Comparison of ENCODE assay signal across 8 cellular contexts in genomic region chr12:989751-990278, GRCh38. TPM values are rescaled to one million over a fixed set of nuclear protein-coding genes. Genes with fewer than 3 reads are reported as not detected.
A peak's percentile ranks its signal among the peaks of the same experiment; 100 is the strongest.
DNase-seq lines count a peak whose midpoint lies in the region; FAIRE-seq and TF ChIP-seq lines count a peak whose summit lies in the region.

No MANE protein-coding gene starts in this region.

- H3K9ac ChIP-seq in OCI-LY1 (ENCODE audit: low read length), result peak overlapping the region; percentile 82
- peak overlapping the region; percentile 84 to 94 for H3K9ac ChIP-seq in kidney (ENCODE audit: low read length in 2 of 2)
- H3K9ac ChIP-seq in stomach smooth muscle (ENCODE audit: low read length in 2 of 2), result peak overlapping the region; percentile 95 to 97

- H3K9me3 ChIP-seq in BE2C (no peaks in the 10 kb centered on the region), HEK293 (ENCODE audit: control insufficient read depth, insufficient read depth, low read depth, low read length) (no peaks in the 10 kb centered on the region), OCI-LY1 (ENCODE audit: low read length) (no peaks in the 10 kb centered on the region), kidney (ENCODE audit: control insufficient read depth in 1 of 2, low read length in 2 of 2) (no peaks in the 10 kb centered on the region), stomach smooth muscle (ENCODE audit: control insufficient read depth in 2 of 2, low read length in 2 of 2) (no peaks in the 10 kb centered on the region)

- POLR2A ChIA-PET in HEK293 (lab: Yijun Ruan, JAX), result interaction anchor here (0.5 to 2.4 kb wide), 4 partner anchors 40 to 444 kb away, joined by 3 to 19 read pairs (median 3); partner anchors contain the start of genes RAD52 and WNK1

- H3K36me3 ChIP-seq in BE2C (no peaks in the 10 kb centered on the region), HEK293 (ENCODE audit: control insufficient read depth in 2 of 2, insufficient read depth in 1 of 2, low read length in 2 of 2) (peaks cover 0 to 3% of the 10 kb centered on the region in 2 experiments; a peak in 1 of 3 replicates), OCI-LY1 (ENCODE audit: insufficient read depth, low read length) (no peaks in the 10 kb centered on the region; the same call in 1 of the 2 replicates), kidney (ENCODE audit: control insufficient read depth in 1 of 2, insufficient read depth in 2 of 2, low read length in 2 of 2) (no peaks in the 10 kb centered on the region), stomach smooth muscle (ENCODE audit: control insufficient read depth in 2 of 2, insufficient read depth in 2 of 2, low read length in 2 of 2) (no peaks in the 10 kb centered on the region)

- intact Hi-C loops in kidney (cut with DNase I), result no loop called here

- 0 out of 2 replicates have a peak, but pooled peaks cover 5% of the 10 kb centered on the region for H3K79me2 ChIP-seq in OCI-LY1 (ENCODE audit: insufficient read depth, low read length)

- H3K4me1 ChIP-seq in BE2C (peaks cover 17% of the 10 kb centered on the region), HEK293 (ENCODE audit: control insufficient read depth, insufficient read depth, low read length) (peaks cover 16% of the 10 kb centered on the region; the same call in 1 of the 2 replicates), OCI-LY1 (ENCODE audit: insufficient read depth, low read length, severe bottlenecking) (peaks cover 32% of the 10 kb centered on the region), kidney (ENCODE audit: control insufficient read depth in 1 of 2, insufficient read depth in 1 of 2, low read depth in 1 of 2, low read length in 2 of 2) (peaks cover 10 to 11% of the 10 kb centered on the region in 2 donors), stomach smooth muscle (ENCODE audit: control insufficient read depth, insufficient read depth, low read length) (peaks cover 18% of the 10 kb centered on the region)

- H3K4me2 ChIP-seq in OCI-LY1 (ENCODE audit: low read length), result peak overlapping the region; percentile 91

- no peak for FAIRE-seq in kidney (lab: Jason Lieb, UNC)

- H3K27ac ChIP-seq in HEK293 (ENCODE audit: extremely low read depth, low read depth, low read length), result peak overlapping the region; percentile 96; the same call in 1 of the 2 replicates
- no peak overlapping the region for H3K27ac ChIP-seq in OCI-LY1 (ENCODE audit: low read depth, low read length, poor library complexity, severe bottlenecking)
- peak overlapping the region; percentile 96 for H3K27ac ChIP-seq in caudate nucleus (ENCODE audit: low read depth, low read length)
- peak overlapping the region; percentile 97 to 98 for H3K27ac ChIP-seq in kidney (ENCODE audit: low read depth in 2 of 2, low read length in 2 of 2)
- H3K27ac ChIP-seq in stomach smooth muscle (ENCODE audit: low read length), result peak overlapping the region; percentile 98

- H4K20me1 ChIP-seq in OCI-LY1 (ENCODE audit: insufficient read depth, low read length), result no peaks in the 10 kb centered on the region

- TF ChIP-seq CTCF in BE2C (IDR thresholded peaks at IDR 0.05; ENCODE audit: low read depth, low read length), result peak; percentile 32
- TF ChIP-seq CTCF in HEK293 (tag by site-specific recombination; IDR thresholded peaks at IDR 0.05), result no peak
- TF ChIP-seq CTCF in OCI-LY1 (IDR thresholded peaks at IDR 0.05; ENCODE audit: low read length), result no peak
- no peak for TF ChIP-seq CTCF in kidney (IDR thresholded peaks at IDR 0.05; ENCODE audit: borderline replicate concordance, extremely low read depth, insufficient read depth)

- DNase-seq in BE2C, result peak; percentile 47
- peak in 8 of 61 donors; percentile 4 to 58 (median 9) for DNase-seq in caudate nucleus (lab: John Stamatoyannopoulos, UW)
- no peak for DNase-seq in kidney
- DNase-seq in effector CD4-positive, alpha-beta T cell, result no peak
- DNase-seq in T1000 (lab: John Stamatoyannopoulos, UW), result no peak

- H3K27me3 ChIP-seq in BE2C (no peaks in the 10 kb centered on the region), OCI-LY1 (ENCODE audit: insufficient read depth, low read length) (no peaks in the 10 kb centered on the region), stomach smooth muscle (ENCODE audit: control insufficient read depth in 1 of 2, insufficient read depth in 2 of 2, low read length in 2 of 2) (no peaks in the 10 kb centered on the region)

- H2AFZ ChIP-seq in OCI-LY1 (ENCODE audit: low read length), result peak overlapping the region; percentile 86

- CTCF ChIA-PET in HEK293 (lab: Yijun Ruan, JAX), result interaction anchor here (1.5 kb wide), 1 partner anchor 40 kb away, joined by 3 read pairs; the partner anchor contains the start of gene RAD52

- H3K4me3 ChIP-seq in BE2C (ENCODE audit: low read depth, low read length) (peak overlapping the region; percentile 65), HEK293 (ENCODE audit: low read depth, low read length) (peak overlapping the region; percentile 96), OCI-LY1 (ENCODE audit: low read depth, low read length, poor library complexity, severe bottlenecking) (peak overlapping the region; percentile 78), kidney (ENCODE audit: low read length in 2 of 2) (peak overlapping the region; percentile 83 to 87), stomach smooth muscle (ENCODE audit: low read length in 2 of 2) (peak overlapping the region; percentile 87 to 92)

- H3F3A ChIP-seq in OCI-LY1 (ENCODE audit: insufficient read depth, low read length), result 0 out of 2 replicates have a peak, but pooled peaks cover 7% of the 10 kb centered on the region

- no peaks in the 10 kb centered on the region for H3K9me2 ChIP-seq in OCI-LY1 (ENCODE audit: low read depth, low read length)

TF ChIP-seq in HEK293, 187 proteins besides CTCF, POLR2A, EP300 and RAD21 (continues in another document):
- TF ChIP-seq HOXC10 (CRISPR knock-in tag; IDR thresholded peaks at IDR 0.05) (no peak), OSR2 (tag by site-specific recombination; IDR thresholded peaks at IDR 0.05) (peak; percentile 10; the same call in 1 of the 2 replicates), ZNF792 (tag by site-specific recombination; IDR thresholded peaks at IDR 0.05) (no peak), ZNF292 (tag by site-specific recombination; IDR thresholded peaks at IDR 0.05; ENCODE audit: borderline replicate concordance, low read depth) (no peak), ZNF600 (tag by site-specific recombination; IDR thresholded peaks at IDR 0.05) (peak; percentile 93), BCL6B (tag by site-specific recombination; IDR thresholded peaks at IDR 0.05) (no peak), SCRT2 (tag by site-specific recombination; IDR thresholded peaks at IDR 0.05) (0 out of 2 replicates have a peak, but pooled peaks have one; percentile 7), ZNF529 (tag by site-specific recombination; IDR thresholded peaks at IDR 0.05; ENCODE audit: insufficient replicate concordance) (no peak), ZNF639 (tag by site-specific recombination; IDR thresholded peaks at IDR 0.05) (no peak), KLF10 (tag by site-specific recombination; IDR thresholded peaks at IDR 0.05) (no peak), ZNF561 (tag by site-specific recombination; IDR thresholded peaks at IDR 0.05; ENCODE audit: borderline replicate concordance) (no peak), ZSCAN30 (tag by site-specific recombination; IDR thresholded peaks at IDR 0.05) (no peak), ZNF146 (tag by site-specific recombination; IDR thresholded peaks at IDR 0.05) (no peak), ZNF501 (tag by site-specific recombination; IDR thresholded peaks at IDR 0.05) (0 out of 2 replicates have a peak, but pooled peaks have one; percentile 27), ZNF184 (tag by site-specific recombination; IDR thresholded peaks at IDR 0.05) (no peak), PBX3 (CRISPR knock-in tag; IDR thresholded peaks at IDR 0.05) (no peak)

RNA-seq across cellular contexts. Expression of gene ERC1, which starts 1.2 kb away (rescaled TPM):
- 21.2 TPM for polyA plus RNA-seq in BE2C (2012; ENCODE audit: insufficient read depth, insufficient read length, low read depth)
- 68.3 TPM for total RNA-seq in kidney
- 5.1 TPM for polyA plus RNA-seq in kidney (ENCODE audit: insufficient read depth, low read depth, low replicate concordance)

RNA-seq across cellular contexts. Expression of gene RAD52, which starts 40.3 kb away (rescaled TPM):
- 16.0 TPM for polyA plus RNA-seq in BE2C (2012; ENCODE audit: insufficient read depth, insufficient read length, low read depth)
- total RNA-seq in kidney, result 17.1 TPM
- 6.4 TPM for polyA plus RNA-seq in kidney (ENCODE audit: insufficient read depth, low read depth, low replicate concordance)
